In the genomic region with DNA sequence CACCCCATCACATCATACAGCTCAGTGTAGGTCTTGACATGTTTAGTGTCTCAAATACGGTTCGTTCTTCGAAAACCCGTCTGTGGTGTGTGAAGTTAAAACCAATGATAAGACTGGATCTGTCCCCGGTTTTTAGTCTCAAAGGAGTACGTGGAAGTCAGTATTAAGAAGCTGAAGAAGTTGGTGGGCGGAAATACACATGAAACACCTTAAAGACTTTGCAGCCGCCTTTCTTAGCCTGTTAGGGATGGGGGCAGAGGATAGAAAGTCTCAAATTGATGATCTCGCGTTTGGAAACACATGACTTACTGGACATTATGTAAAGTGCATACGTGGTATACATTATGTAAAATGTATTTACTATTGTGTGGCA, we compare ENCODE assay signal across 8 cellular contexts. TPM values are rescaled to one million over a fixed set of nuclear protein-coding genes. Genes with fewer than 3 reads are reported as not detected.
DNase-seq lines count a peak whose midpoint lies in the region; ATAC-seq and TF ChIP-seq lines count a peak whose summit lies in the region.

No MANE protein-coding gene starts in this region.

- no peaks in the 10 kb centered on the region for H3K27me3 ChIP-seq in H9 (ENCODE audit: insufficient read depth, low read length)
- no peaks in the 10 kb centered on the region for H3K27me3 ChIP-seq in right cardiac atrium (ENCODE audit: control insufficient read depth, insufficient read depth)
- H3K27me3 ChIP-seq in smooth muscle cell (ENCODE audit: low read depth): no peaks in the 10 kb centered on the region

- peaks cover 17 to 18% (median 17%) of the 10 kb centered on the region in 3 experiments for H3K36me3 Mint-ChIP-seq in H9 (ENCODE audit: insufficient read depth in 1 of 3, low read depth in 3 of 3)
- peaks cover 16% of the 10 kb centered on the region for H3K36me3 Mint-ChIP-seq in WTC11

- H3K4me3 ChIP-seq in right cardiac atrium (ENCODE audit: low read length) (peak overlapping the region; percentile 80), smooth muscle cell (peak overlapping the region; percentile 100)

- no peak for DNase-seq in H9
- DNase-seq in WTC11 (ENCODE audit: low spot score): no peak
- no peak for DNase-seq in right cardiac atrium
- DNase-seq in smooth muscle cell (lab: John Stamatoyannopoulos, UW; ENCODE audit: unreplicated experiment): no peak
- DNase-seq in stimulated activated CD4-positive, alpha-beta T cell treated with anti-CD3 and anti-CD28 coated beads, Interleukin-2, amount 100 ng/mL, for 24 hours: no peak
- no peak for DNase-seq in NCI-H2107 treated with DMSO at 0.1 percent for 48 hours (lab: John Stamatoyannopoulos, UW; ENCODE audit: unreplicated experiment)
- DNase-seq in T-helper 9 cell: no peak
- DNase-seq in NCI-H2227 treated with DMSO at 0.1 percent for 48 hours (lab: John Stamatoyannopoulos, UW): no peak

- peaks cover 3% of the 10 kb centered on the region for H3K36me3 ChIP-seq in smooth muscle cell (ENCODE audit: low read depth)

- H3K18ac ChIP-seq in H9 (ENCODE audit: insufficient read length, low read depth, low read length): no peak overlapping the region

- no peak overlapping the region for H2BK12ac ChIP-seq in H9 (ENCODE audit: insufficient read length, low read depth, low read length)

- no peak overlapping the region for H3K56ac ChIP-seq in H9 (ENCODE audit: insufficient read length, low read depth, low read length)

- H2AK5ac ChIP-seq in H9 (ENCODE audit: insufficient read length, low read length): no peak overlapping the region

- CTCF ChIA-PET in WTC11 (lab: Charles Lee): interaction anchor here (0.6 to 3.4 kb wide), 7 partner anchors 9 to 373 kb away, joined by 3 to 32 read pairs (median 4); no protein-coding TSS in a partner anchor

- H4K20me1 ChIP-seq in H9 (ENCODE audit: control insufficient read depth, insufficient read depth, insufficient read length): no peaks in the 10 kb centered on the region
- H4K20me1 ChIP-seq in smooth muscle cell (ENCODE audit: low read depth): peaks cover 24% of the 10 kb centered on the region

- H4K91ac ChIP-seq in H9 (ENCODE audit: insufficient read length, low read depth, low read length): no peak overlapping the region

- H3K4ac ChIP-seq in H9 (ENCODE audit: low read depth, low read length): no peak overlapping the region

- no peak overlapping the region for H4K8ac ChIP-seq in H9 (replicated peaks; ENCODE audit: insufficient read length, low read depth, low read length)

- POLR2A ChIA-PET in WTC11 (lab: Charles Lee): no interaction called here

- H3K27me3 Mint-ChIP-seq in H9 (ENCODE audit: low read depth) (no peaks in the 10 kb centered on the region), WTC11 (ENCODE audit: low read depth) (no peaks in the 10 kb centered on the region)

- TF ChIP-seq CTCF in H9 (conservative IDR thresholded peaks at IDR 0.05): no peak
- TF ChIP-seq CTCF in WTC11 (IDR thresholded peaks at IDR 0.05): no peak
- TF ChIP-seq CTCF in smooth muscle cell (IDR thresholded peaks at IDR 0.05; ENCODE audit: borderline replicate concordance, insufficient read depth, poor library complexity, severe bottlenecking): no peak

- H2BK120ac ChIP-seq in H9 (ENCODE audit: low read depth, low read length, poor library complexity, severe bottlenecking): no peak overlapping the region

- H4K5ac ChIP-seq in H9 (ENCODE audit: insufficient read length, low read depth, low read length): no peak overlapping the region

- H3K9me3 Mint-ChIP-seq in H9 (peaks cover 2% of the 10 kb centered on the region in 2 experiments; a peak in 3 of 5 replicates), WTC11 (peaks cover 2% of the 10 kb centered on the region; the same call in 1 of the 2 replicates)

- peak overlapping the region; percentile 90 to 96 for H3K4me3 Mint-ChIP-seq in H9
- H3K4me3 Mint-ChIP-seq in WTC11: peak overlapping the region; percentile 99

- peak overlapping the region; percentile 85 for H3K4me2 ChIP-seq in H9 (ENCODE audit: insufficient read depth, insufficient read length, low read length)
- H3K4me2 ChIP-seq in smooth muscle cell: peak overlapping the region; percentile 98

- H2BK5ac ChIP-seq in H9 (ENCODE audit: insufficient read length, low read length): no peak overlapping the region

- no peak overlapping the region for H2BK15ac ChIP-seq in H9 (ENCODE audit: low read depth, low read length)

- H3K4me1 ChIP-seq in H9 (ENCODE audit: insufficient read depth, low read length) (peaks cover 5% of the 10 kb centered on the region), right cardiac atrium (ENCODE audit: control insufficient read depth, insufficient read depth, low read length) (peaks cover 5% of the 10 kb centered on the region), smooth muscle cell (ENCODE audit: low read depth) (peaks cover 17% of the 10 kb centered on the region)

- ATAC-seq in WTC11: no peak
- ATAC-seq in right cardiac atrium: no peak

- no peak overlapping the region for H2AFZ ChIP-seq in H9 (ENCODE audit: low read length)
- H2AFZ ChIP-seq in smooth muscle cell (ENCODE audit: low read depth): no peak overlapping the region

- intact Hi-C loops in right cardiac atrium (cut with DNase I): no loop called here

- H3K23ac ChIP-seq in H9 (ENCODE audit: insufficient read length, low read depth, low read length): no peak overlapping the region

- H3K9ac ChIP-seq in H9 (ENCODE audit: extremely low read depth, insufficient read length, low read length) (peak overlapping the region; percentile 85), smooth muscle cell (ENCODE audit: low read depth) (peak overlapping the region; percentile 99)

- H3K14ac ChIP-seq in H9 (ENCODE audit: insufficient read depth, low read length): no peak overlapping the region

- H3K4me1 Mint-ChIP-seq in H9: peaks cover 32 to 43% of the 10 kb centered on the region in 2 experiments
- peaks cover 47% of the 10 kb centered on the region for H3K4me1 Mint-ChIP-seq in WTC11

- H3K79me2 ChIP-seq in H9 (ENCODE audit: insufficient read depth, low read length) (peaks cover 14% of the 10 kb centered on the region; the same call in 1 of the 2 replicates), smooth muscle cell (ENCODE audit: low read depth) (peaks cover 47% of the 10 kb centered on the region)

- peaks cover 11% of the 10 kb centered on the region for H3K23me2 ChIP-seq in H9 (ENCODE audit: insufficient read length, low read depth, low read length, poor library complexity, severe bottlenecking)

- H2BK20ac ChIP-seq in H9 (ENCODE audit: low read depth, low read length, poor library complexity, severe bottlenecking): no peak overlapping the region

- H3F3A ChIP-seq in smooth muscle cell (ENCODE audit: low read depth): no peaks in the 10 kb centered on the region

- no peaks in the 10 kb centered on the region for H3K9me3 ChIP-seq in H9 (ENCODE audit: control insufficient read depth, low read depth, low read length)
- H3K9me3 ChIP-seq in right cardiac atrium (ENCODE audit: control insufficient read depth, low read length): no peaks in the 10 kb centered on the region
- no peaks in the 10 kb centered on the region for H3K9me3 ChIP-seq in smooth muscle cell (replicated peaks; ENCODE audit: low read depth)

- H3K27ac Mint-ChIP-seq in H9: peak overlapping the region; percentile 59 to 94 (median 76); a peak in 6 of 7 replicates
- peak overlapping the region; percentile 96 for H3K27ac Mint-ChIP-seq in WTC11

- no peaks in the 10 kb centered on the region for H3K79me1 ChIP-seq in H9 (ENCODE audit: insufficient read depth, low read depth, low read length, poor library complexity, severe bottlenecking)

- H3K27ac ChIP-seq in H9 (ENCODE audit: insufficient read length, low read depth, low read length) (no peak overlapping the region), right cardiac atrium (ENCODE audit: low read length) (no peak overlapping the region), smooth muscle cell (ENCODE audit: low read depth) (peak overlapping the region; percentile 92)

- WGBS in H9 (ENCODE audit: extremely low coverage, insufficient read length, low lambda C conversion rate): no CpG with 5 or more reads among the region's 11 CpGs
- 8% methylated on average over 11 of the region's 11 CpGs for WGBS in right cardiac atrium
- 34% methylated on average over 11 of the region's 11 CpGs for WGBS in smooth muscle cell (ENCODE audit: low lambda C conversion rate)

- no peak overlapping the region for H3T11ph ChIP-seq in H9 (ENCODE audit: low read length)

TF ChIP-seq in WTC11, 78 proteins besides CTCF, POLR2A, EP300 and RAD21 (continues in another document):
- TF ChIP-seq KAT7 (CRISPR knock-in tag; IDR thresholded peaks at IDR 0.05; ENCODE audit: borderline replicate concordance): no peak
- no peak for TF ChIP-seq ESRRA (CRISPR knock-in tag; IDR thresholded peaks at IDR 0.05; ENCODE audit: borderline replicate concordance)
- no peak for TF ChIP-seq IRF2 (CRISPR knock-in tag; IDR thresholded peaks at IDR 0.05; ENCODE audit: borderline replicate concordance, low read depth)
- TF ChIP-seq ATF1 (CRISPR knock-in tag; IDR thresholded peaks at IDR 0.05): no peak
- TF ChIP-seq ZMAT4 (CRISPR knock-in tag; IDR thresholded peaks at IDR 0.05): no peak
- no peak for TF ChIP-seq GRHL2 (CRISPR knock-in tag; IDR thresholded peaks at IDR 0.05; ENCODE audit: insufficient replicate concordance, severe bottlenecking)
- TF ChIP-seq MXD4 (CRISPR knock-in tag; IDR thresholded peaks at IDR 0.05; ENCODE audit: borderline replicate concordance): no peak
- no peak for TF ChIP-seq CDX4 (CRISPR knock-in tag; IDR thresholded peaks at IDR 0.05; ENCODE audit: borderline replicate concordance)
- TF ChIP-seq NFYB (CRISPR knock-in tag; conservative IDR thresholded peaks at IDR 0.05; ENCODE audit: low read depth): no peak
- no peak for TF ChIP-seq SMAD4 (CRISPR knock-in tag; IDR thresholded peaks at IDR 0.05)
- TF ChIP-seq MYBL2 (CRISPR knock-in tag; IDR thresholded peaks at IDR 0.05): no peak

RNA-seq across cellular contexts. Expression of gene CNOT11, which starts 1.0 kb away (rescaled TPM):
- total RNA-seq in H9 (2021) (46.8 and 50.6 TPM in 2 replicates), WTC11 (2021) (47.4 to 54.0 TPM (median 48.9 TPM) in 3 replicates), right cardiac atrium (10 to 100 TPM; 38.8 to 60.5 (median 43.5) TPM), smooth muscle cell (53.8 and 65.2 TPM in 2 replicates)
- polyA plus RNA-seq in right cardiac atrium (26.0 TPM), smooth muscle cell (50.0 and 54.6 TPM in 2 replicates)

RNA-seq across cellular contexts. Expression of gene RNF149, which starts 54.8 kb away (rescaled TPM):
- total RNA-seq in H9 (2021): 17.4 and 18.0 TPM in 2 replicates
- total RNA-seq in WTC11 (2021): 25.6 to 30.0 TPM (median 28.4 TPM) in 3 replicates
- total RNA-seq in right cardiac atrium: 10 to 100 TPM; 18.0 to 40.6 (median 23.2) TPM
- polyA plus RNA-seq in right cardiac atrium: 22.7 TPM
- total RNA-seq in smooth muscle cell: 58.3 and 59.2 TPM in 2 replicates
- polyA plus RNA-seq in smooth muscle cell: 42.6 and 63.3 TPM in 2 replicates
